In genomic region chr12:49507139-49507538, GRCh38 we compare ENCODE assay signal across 15 cellular contexts. TPM values are rescaled to one million over a fixed set of nuclear protein-coding genes. Genes with fewer than 3 reads are reported as not detected.
DNase-seq lines count a peak whose midpoint lies in the region; ATAC-seq and TF ChIP-seq lines count a peak whose summit lies in the region.
"Had no signal": no experiment of that assay in that cellular context is flagged by ENCODE, and none has a peak within 500 bp of the region (broad histone marks: within the 10 kb centered on the region; RNA-seq: fewer than 3 reads in every experiment).

No MANE protein-coding gene starts in this region.

- ATAC-seq in HG03025 (IDR thresholded peaks at IDR 0.05; ENCODE audit: low FRiP score, unreplicated experiment) = no peak
- no peak for ATAC-seq in GM19328 (IDR thresholded peaks at IDR 0.05; ENCODE audit: unreplicated experiment)
- ATAC-seq in GM18517 (IDR thresholded peaks at IDR 0.05; ENCODE audit: unreplicated experiment) = no peak
- no peak for ATAC-seq in natural killer cell
- ATAC-seq: effector memory CD8-positive, alpha-beta T cell; GM23338; K562; T-helper 17 cell had no signal

- intact Hi-C loops in natural killer cell (cut with micrococcal nuclease) = no loop called here

- H3K36me3 Mint-ChIP-seq in chondrocyte (ENCODE audit: low read depth) = no peaks in the 10 kb centered on the region
- peaks cover 28% of the 10 kb centered on the region for H3K36me3 Mint-ChIP-seq in mesothelial cell of epicardium
- H3K36me3 Mint-ChIP-seq in natural killer cell = no peaks in the 10 kb centered on the region

- H3K27ac Mint-ChIP-seq in chondrocyte (ENCODE audit: unreplicated experiment) (peak overlapping the region; percentile 67), mesothelial cell of epicardium (peak overlapping the region; percentile 59), natural killer cell (no peak overlapping the region)
- H3K27ac Mint-ChIP-seq: activated naive CD4-positive, alpha-beta T cell treated with anti-CD3 and anti-CD28 coated beads, Interleukin-2, amount 50 U/mL, for 24 hours; CD4-positive, alpha-beta memory T cell; effector memory CD8-positive, alpha-beta T cell; GM23338; T-helper 17 cell had no signal

- H3K27me3 Mint-ChIP-seq in chondrocyte (ENCODE audit: low read depth) (no peaks in the 10 kb centered on the region), mesothelial cell of epicardium (ENCODE audit: low read depth) (no peaks in the 10 kb centered on the region), natural killer cell (ENCODE audit: low read depth in 2 of 2) (no peaks in the 10 kb centered on the region)
- H3K27me3 Mint-ChIP-seq: activated naive CD4-positive, alpha-beta T cell treated with anti-CD3 and anti-CD28 coated beads, Interleukin-2, amount 50 U/mL, for 24 hours; CD4-positive, alpha-beta memory T cell; effector memory CD8-positive, alpha-beta T cell; T-helper 17 cell had no signal

- DNase-seq in AG09319 (ENCODE audit: extremely low read depth, low read depth) (peak; percentile 20), LHCN-M2 (ENCODE audit: low read depth) (peak; percentile 73), chondrocyte (ENCODE audit: low spot score) (no peak), mesothelial cell of epicardium (ENCODE audit: low spot score in 2 of 2, unreplicated experiment in 2 of 2) (no peak), natural killer cell (no peak)
- DNase-seq: CD4-positive, alpha-beta memory T cell; effector memory CD8-positive, alpha-beta T cell; NCI-H2081 treated with DMSO at 0.1 percent for 48 hours; T-helper 17 cell had no signal

- H3K9me3 Mint-ChIP-seq in chondrocyte (ENCODE audit: low read depth) = no peaks in the 10 kb centered on the region
- H3K9me3 Mint-ChIP-seq in mesothelial cell of epicardium = no peaks in the 10 kb centered on the region
- no peaks in the 10 kb centered on the region for H3K9me3 Mint-ChIP-seq in natural killer cell
- H3K9me3 Mint-ChIP-seq: activated naive CD4-positive, alpha-beta T cell treated with anti-CD3 and anti-CD28 coated beads, Interleukin-2, amount 50 U/mL, for 24 hours; CD4-positive, alpha-beta memory T cell; effector memory CD8-positive, alpha-beta T cell; GM23338 had no signal

- H3K4me3 Mint-ChIP-seq in chondrocyte (ENCODE audit: unreplicated experiment) = no peak overlapping the region
- H3K4me3 Mint-ChIP-seq in mesothelial cell of epicardium = no peak overlapping the region
- no peak overlapping the region for H3K4me3 Mint-ChIP-seq in natural killer cell
- H3K4me3 Mint-ChIP-seq: activated naive CD4-positive, alpha-beta T cell treated with anti-CD3 and anti-CD28 coated beads, Interleukin-2, amount 50 U/mL, for 24 hours; CD4-positive, alpha-beta memory T cell; effector memory CD8-positive, alpha-beta T cell; GM23338; T-helper 17 cell had no signal

- H3K4me1 Mint-ChIP-seq in chondrocyte (ENCODE audit: low read depth) = peaks cover 46% of the 10 kb centered on the region
- peaks cover 9% of the 10 kb centered on the region for H3K4me1 Mint-ChIP-seq in mesothelial cell of epicardium
- H3K4me1 Mint-ChIP-seq in natural killer cell = no peaks in the 10 kb centered on the region
- H3K4me1 Mint-ChIP-seq: CD4-positive, alpha-beta memory T cell; GM23338 had no signal

- no peak for TF ChIP-seq CTCF in AG09319 (IDR thresholded peaks at IDR 0.05; ENCODE audit: low read depth, low read length)
- no peak for TF ChIP-seq CTCF in chondrocyte (IDR thresholded peaks at IDR 0.05)
- TF ChIP-seq CTCF in mesothelial cell of epicardium (IDR thresholded peaks at IDR 0.05; ENCODE audit: unreplicated experiment) = no peak
- no peak for TF ChIP-seq CTCF in natural killer cell (IDR thresholded peaks at IDR 0.05)

RNA-seq across cellular contexts. Expression of gene KCNH3, which starts 31.7 kb away (rescaled TPM):
- 0.11 TPM in 1 of 2 replicates, not detected in the other for total RNA-seq in LHCN-M2 (2014; rRNA removed)
- 0.07 TPM for polyA plus RNA-seq in LHCN-M2 (2012)
- 0.10 to 0.27 TPM in 2 of 3 replicates, not detected in the other for total RNA-seq in chondrocyte
- 1.8 to 2.5 TPM (median 2.3 TPM) in 3 replicates for total RNA-seq in mesothelial cell of epicardium
- 1 to 10 TPM; 1.2 to 1.7 (median 1.6) TPM for total RNA-seq in natural killer cell

Comparison
In these comparisons a context has a peak if more than half of its experiments do, and no peak if none do; other contexts are left out.
1. DNase-seq: peak in AG09319 (single experiment) and LHCN-M2 (single experiment); none in chondrocyte (single experiment), mesothelial cell of epicardium (0 of 2) and natural killer cell (single experiment).
2. H3K27ac Mint-ChIP-seq: peak in chondrocyte (single experiment) and mesothelial cell of epicardium (single experiment); none in natural killer cell (0 of 2).